In the genomic region with DNA sequence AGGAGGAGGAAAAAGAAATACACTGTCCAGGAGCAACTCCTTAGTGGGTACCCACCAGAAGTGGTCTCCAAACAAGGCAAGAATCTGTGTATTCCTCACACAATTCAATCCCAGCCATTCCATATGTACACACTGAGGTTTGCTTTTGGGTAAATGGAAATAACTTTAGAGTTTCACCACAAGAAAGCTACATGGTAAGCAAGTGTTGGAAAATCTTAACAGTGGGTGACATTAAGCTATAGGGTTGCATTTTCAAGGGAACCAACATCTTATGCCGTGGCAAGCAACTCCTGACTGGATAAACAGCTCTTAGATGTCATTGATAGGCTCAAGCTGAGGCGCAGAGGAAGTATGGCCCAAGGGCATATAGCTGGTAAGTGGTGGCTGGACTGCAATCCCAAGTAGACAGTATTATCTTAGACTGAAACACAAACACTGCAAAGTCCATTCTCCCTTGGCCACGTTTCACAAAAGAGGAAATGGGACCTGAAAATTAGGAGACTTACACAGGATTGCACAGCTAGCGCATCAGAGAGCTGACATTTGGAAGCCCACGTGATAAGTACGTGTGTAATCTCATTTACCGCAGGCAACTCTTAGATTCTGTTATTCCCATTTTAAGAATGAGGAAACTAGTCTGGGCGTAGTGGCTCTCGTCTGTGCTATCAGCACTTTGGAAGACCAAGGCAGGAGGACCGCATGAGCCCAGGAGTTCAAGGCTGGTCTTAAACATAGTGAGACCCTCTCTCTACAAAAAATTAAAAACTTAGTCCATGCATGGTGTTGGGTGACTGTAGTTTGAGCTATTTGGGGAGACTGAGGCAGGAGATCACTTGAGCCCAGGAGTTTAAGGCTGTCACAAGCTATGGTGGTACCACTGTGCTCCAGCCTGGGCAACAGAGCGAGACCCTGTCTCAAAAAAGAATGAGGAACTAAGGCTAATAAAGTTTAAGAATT, we compare ENCODE assay signal across 17 cellular contexts. TPM values are rescaled to one million over a fixed set of nuclear protein-coding genes. Genes with fewer than 3 reads are reported as not detected.
DNase-seq lines count a peak whose midpoint lies in the region; ATAC-seq and TF ChIP-seq lines count a peak whose summit lies in the region.
"Had no signal": no experiment of that assay in that cellular context is flagged by ENCODE, and none has a peak within 500 bp of the region (broad histone marks: within the 10 kb centered on the region; RNA-seq: fewer than 3 reads in every experiment).

No MANE protein-coding gene starts in this region.

- no peak for ATAC-seq in SK-N-SH treated with all-trans-retinoic acid at 6 μM for 48 hours
- no peak for ATAC-seq in PC-3
- ATAC-seq in stimulated activated memory B cell treated with anti-CD40 and anti-IgM and Interleukin-4, amounts not matched to agents 10 μg/mL and 1 μg/mL and 100 μg/mL, for 72 hours, result no peak
- ATAC-seq: lower lobe of right lung had no signal

- H3K14ac ChIP-seq in mesenchymal stem cell (ENCODE audit: low read length in 2 of 2), result no peak overlapping the region

- no peak overlapping the region for H4K91ac ChIP-seq in mesenchymal stem cell (ENCODE audit: low read length)

- no peak overlapping the region for H4K8ac ChIP-seq in mesenchymal stem cell (ENCODE audit: low read length)

- H2BK120ac ChIP-seq in mesenchymal stem cell (ENCODE audit: low read depth, low read length), result no peak overlapping the region

- H3K36me3 ChIP-seq in SK-N-SH (replicated peaks in 1 of 2; ENCODE audit: control insufficient read depth in 1 of 2, insufficient read depth in 2 of 2, low read length in 1 of 2) (no peaks in the 10 kb centered on the region), PC-3 (ENCODE audit: low read depth, low read length) (no peaks in the 10 kb centered on the region), mesenchymal stem cell (ENCODE audit: control insufficient read depth in 1 of 2, insufficient read depth in 2 of 2, low read depth in 1 of 2, low read length in 2 of 2) (no peaks in the 10 kb centered on the region)
- H3K36me3 ChIP-seq: lower lobe of right lung, neutrophil, thyroid gland had no signal

- POLR2A ChIA-PET in SK-N-SH (lab: Yijun Ruan, JAX), result no interaction called here
- POLR2A ChIA-PET in PC-3 (lab: Charles Lee; ENCODE audit: unreplicated experiment), result no interaction called here

- no peak for TF ChIP-seq POLR2A in erythroblast (IDR thresholded peaks at IDR 0.05; ENCODE audit: low read length)

- H3K79me2 ChIP-seq in SK-N-SH (ENCODE audit: insufficient read depth) (peaks cover 12% of the 10 kb centered on the region), PC-3 (ENCODE audit: low read length) (peaks cover 19% of the 10 kb centered on the region)

- H2BK12ac ChIP-seq in mesenchymal stem cell (ENCODE audit: low read length in 2 of 2), result no peak overlapping the region

- peak overlapping the region; percentile 10 for H3K27ac Mint-ChIP-seq in stimulated activated memory B cell treated with anti-CD40 and anti-IgM and Interleukin-4, amounts not matched to agents 10 μg/mL and 1 μg/mL and 100 μg/mL, for 72 hours

- no peaks in the 10 kb centered on the region for H3K9me3 Mint-ChIP-seq in stimulated activated memory B cell treated with anti-CD40 and anti-IgM and Interleukin-4, amounts not matched to agents 10 μg/mL and 1 μg/mL and 100 μg/mL, for 72 hours
- H3K9me3 Mint-ChIP-seq: central memory CD8-positive, alpha-beta T cell had no signal

- H3F3A ChIP-seq in SK-N-SH (replicated peaks; ENCODE audit: insufficient read depth), result no peaks in the 10 kb centered on the region
- H3F3A ChIP-seq in PC-3 (ENCODE audit: low read length, unreplicated experiment), result peaks cover 4% of the 10 kb centered on the region

- H3K23ac ChIP-seq in mesenchymal stem cell (ENCODE audit: low read length in 2 of 2), result no peak overlapping the region

- no peak for TF ChIP-seq RAD21 in SK-N-SH (IDR thresholded peaks at IDR 0.05; ENCODE audit: low read length)

- H3K4ac ChIP-seq in mesenchymal stem cell (ENCODE audit: low read depth in 1 of 2, low read length in 2 of 2), result no peak overlapping the region

- intact Hi-C loops in PC-3 (cut with micrococcal nuclease) (loop anchor here (10.0 kb wide), 1 partner anchor 127 kb away; a partner anchor contains a TSS), cardiac septum (cut with DNase I) (no loop called here)

- H3K27ac ChIP-seq in SK-N-SH (ENCODE audit: low read depth in 2 of 2, low read length in 1 of 2) (no peak overlapping the region), PC-3 (ENCODE audit: low read length) (no peak overlapping the region), mesenchymal stem cell (ENCODE audit: low read length, poor library complexity, severe bottlenecking) (no peak overlapping the region)
- H3K27ac ChIP-seq: lower lobe of right lung, neutrophil, thyroid gland had no signal

- no peaks in the 10 kb centered on the region for H3K27me3 Mint-ChIP-seq in stimulated activated memory B cell treated with anti-CD40 and anti-IgM and Interleukin-4, amounts not matched to agents 10 μg/mL and 1 μg/mL and 100 μg/mL, for 72 hours
- H3K27me3 Mint-ChIP-seq: central memory CD8-positive, alpha-beta T cell had no signal

- H3K4me3 Mint-ChIP-seq in stimulated activated memory B cell treated with anti-CD40 and anti-IgM and Interleukin-4, amounts not matched to agents 10 μg/mL and 1 μg/mL and 100 μg/mL, for 72 hours, result no peak overlapping the region
- H3K4me3 Mint-ChIP-seq: central memory CD8-positive, alpha-beta T cell had no signal

- CTCF ChIA-PET in SK-N-SH (lab: Yijun Ruan, JAX), result interaction anchor here (2.0 kb wide), 1 partner anchor 20 kb away, joined by 4 read pairs; no protein-coding TSS in a partner anchor
- CTCF ChIA-PET in PC-3 (lab: Charles Lee), result no interaction called here

- H4K20me1 ChIP-seq in SK-N-SH (ENCODE audit: insufficient read depth) (no peaks in the 10 kb centered on the region), PC-3 (ENCODE audit: low read length) (no peaks in the 10 kb centered on the region)

- no peak overlapping the region for H2AK5ac ChIP-seq in mesenchymal stem cell (ENCODE audit: low read length, severe bottlenecking)

- H3K9me2 ChIP-seq in SK-N-SH (no peaks in the 10 kb centered on the region), PC-3 (replicated peaks; ENCODE audit: low read length) (no peaks in the 10 kb centered on the region)

- H3K27me3 ChIP-seq in SK-N-SH (ENCODE audit: insufficient read depth) (no peaks in the 10 kb centered on the region), PC-3 (ENCODE audit: low read length) (no peaks in the 10 kb centered on the region), mesenchymal stem cell (ENCODE audit: control insufficient read depth in 1 of 2, insufficient read depth in 1 of 2, low read length in 2 of 2) (no peaks in the 10 kb centered on the region)
- H3K27me3 ChIP-seq: neutrophil, thyroid gland had no signal

- no peaks in the 10 kb centered on the region for H3K9me3 ChIP-seq in SK-N-SH
- H3K9me3 ChIP-seq in PC-3 (ENCODE audit: low read length), result no peaks in the 10 kb centered on the region
- H3K9me3 ChIP-seq in mesenchymal stem cell (ENCODE audit: control insufficient read depth, low read length), result no peaks in the 10 kb centered on the region
- H3K9me3 ChIP-seq: lower lobe of right lung, neutrophil, thyroid gland had no signal

- TF ChIP-seq EP300 in SK-N-SH (IDR thresholded peaks at IDR 0.05; ENCODE audit: borderline replicate concordance in 1 of 2, low read depth in 1 of 2, low read length in 1 of 2), result no peak

- no peak for TF ChIP-seq CTCF in SK-N-SH (IDR thresholded peaks at IDR 0.05)
- no peak for TF ChIP-seq CTCF in PC-3 (conservative IDR thresholded peaks at IDR 0.05; ENCODE audit: low read depth, low read length)

- H2BK5ac ChIP-seq in mesenchymal stem cell (ENCODE audit: low read depth, low read length, poor library complexity, severe bottlenecking), result no peak overlapping the region

- H3K9ac ChIP-seq in SK-N-SH (no peak overlapping the region), PC-3 (ENCODE audit: low read length) (no peak overlapping the region), mesenchymal stem cell (ENCODE audit: low read length) (no peak overlapping the region)

- peaks cover 49% of the 10 kb centered on the region for H3K4me1 Mint-ChIP-seq in stimulated activated memory B cell treated with anti-CD40 and anti-IgM and Interleukin-4, amounts not matched to agents 10 μg/mL and 1 μg/mL and 100 μg/mL, for 72 hours

- no peaks in the 10 kb centered on the region for H3K79me1 ChIP-seq in mesenchymal stem cell (replicated peaks; ENCODE audit: low read length, poor library complexity, severe bottlenecking)

- no peaks in the 10 kb centered on the region for H3K36me3 Mint-ChIP-seq in stimulated activated memory B cell treated with anti-CD40 and anti-IgM and Interleukin-4, amounts not matched to agents 10 μg/mL and 1 μg/mL and 100 μg/mL, for 72 hours

- no peak overlapping the region for H2AFZ ChIP-seq in SK-N-SH (ENCODE audit: low read depth)
- H2AFZ ChIP-seq in PC-3 (ENCODE audit: low read length), result no peak overlapping the region
- no peak overlapping the region for H2AFZ ChIP-seq in mesenchymal stem cell (ENCODE audit: low read depth, low read length)

- H3K4me1 ChIP-seq in SK-N-SH (ENCODE audit: control insufficient read depth in 1 of 2, insufficient read depth in 2 of 2, low read depth in 1 of 2, low read length in 1 of 2), result peaks cover 0 to 8% of the 10 kb centered on the region in 2 experiments; a peak in 1 of 4 replicates
- peaks cover 42% of the 10 kb centered on the region for H3K4me1 ChIP-seq in PC-3 (ENCODE audit: insufficient read depth, low read length)
- peaks cover 6% of the 10 kb centered on the region for H3K4me1 ChIP-seq in mesenchymal stem cell (ENCODE audit: control insufficient read depth, insufficient read depth, low read depth, low read length)

- H3K4me3 ChIP-seq in SK-N-SH (ENCODE audit: low read depth in 2 of 2, low read length in 1 of 2) (no peak overlapping the region), PC-3 (ENCODE audit: low read length) (no peak overlapping the region), mesenchymal stem cell (ENCODE audit: insufficient read depth in 1 of 2, low read depth in 1 of 2, low read length in 2 of 2) (no peak overlapping the region)
- H3K4me3 ChIP-seq: lower lobe of right lung, thyroid gland had no signal

- no peak overlapping the region for H2BK15ac ChIP-seq in mesenchymal stem cell (ENCODE audit: low read depth, poor library complexity, severe bottlenecking)

- H3K4me2 ChIP-seq in SK-N-SH (no peak overlapping the region), PC-3 (ENCODE audit: low read length) (no peak overlapping the region), mesenchymal stem cell (ENCODE audit: low read length, poor library complexity, severe bottlenecking) (no peak overlapping the region)

- 64% methylated on average over 11 of the region's 11 CpGs for WGBS in SK-N-SH (ENCODE audit: low lambda C conversion rate)
- WGBS in mesenchymal stem cell, result 82% methylated on average over 9 of the region's 11 CpGs

- DNase-seq in SK-N-SH, result peak; percentile 21
- DNase-seq in PC-3, result peak; percentile 15
- peak; percentile 29 to 56 for DNase-seq in erythroblast (lab: John Stamatoyannopoulos, UW)
- DNase-seq in mesenchymal stem cell, result no peak
- no peak for DNase-seq in dermis blood vessel endothelial cell
- DNase-seq in cardiac septum (ENCODE audit: low spot score), result no peak
- DNase-seq: activated naive CD4-positive, alpha-beta T cell treated with Interleukin-2 at 50 U/mL for 16 hours; DMS153; lower lobe of right lung; NCI-H2081; NK-92 treated with Interleukin-12 subunit alpha and Interleukin-12 subunit beta, amount 100 ng/mL, for 24 hours; T1000; thyroid gland had no signal

- no TSS peak for BruUV-seq in PC-3 (replicated peaks; lab: Mats Ljungman, UMichigan)

- H3K18ac ChIP-seq in mesenchymal stem cell (ENCODE audit: low read depth in 1 of 2, low read length in 2 of 2), result no peak overlapping the region

RNA-seq across cellular contexts. Expression of a gene that starts 4.0 kb away (rescaled TPM):
- polyA plus RNA-seq in SK-N-SH (2012; rRNA removed), result 7.9 and 9.1 TPM in 2 replicates
- polyA plus RNA-seq in SK-N-SH (2012; cell fraction: cytosol; rRNA removed), result 10.3 and 13.3 TPM in 2 replicates
- 9.6 and 12.3 TPM in 2 replicates for polyA plus RNA-seq in SK-N-SH (2012; cell fraction: nucleus; rRNA removed)
- total RNA-seq in PC-3 (2014; rRNA removed), result 25.1 and 29.3 TPM in 2 replicates
- 7.1 TPM for polyA plus RNA-seq in mesenchymal stem cell (2013, experiment 1 of 2)
- polyA plus RNA-seq in mesenchymal stem cell (2013, experiment 2 of 2), result 7.5 TPM
- total RNA-seq in dermis blood vessel endothelial cell, result 58.7 and 104 TPM in 2 replicates
- total RNA-seq in cardiac septum, result 38.9 TPM

RNA-seq across cellular contexts. Expression of a gene that starts 31.5 kb away (rescaled TPM):
- polyA plus RNA-seq in SK-N-SH (2012; rRNA removed), result 203 and 219 TPM in 2 replicates
- 266 and 361 TPM in 2 replicates for polyA plus RNA-seq in SK-N-SH (2012; cell fraction: cytosol; rRNA removed)
- polyA plus RNA-seq in SK-N-SH (2012; cell fraction: nucleus; rRNA removed), result 150 and 210 TPM in 2 replicates
- 335 and 338 TPM in 2 replicates for total RNA-seq in PC-3 (2014; rRNA removed)
- polyA plus RNA-seq in mesenchymal stem cell (2013, experiment 1 of 2), result 278 TPM
- 282 TPM for polyA plus RNA-seq in mesenchymal stem cell (2013, experiment 2 of 2)
- 223 and 284 TPM in 2 replicates for total RNA-seq in dermis blood vessel endothelial cell
- total RNA-seq in cardiac septum, result 88.7 TPM

Comparison
In these comparisons a context has a peak if more than half of its experiments do, and no peak if none do; other contexts are left out.
1. DNase-seq: peak in SK-N-SH (single experiment), PC-3 (single experiment) and erythroblast (2 of 2); none in mesenchymal stem cell (single experiment), dermis blood vessel endothelial cell (single experiment) and cardiac septum (single experiment).